Comparison of ENCODE assay signal across 28 cellular contexts in the genomic region with DNA sequence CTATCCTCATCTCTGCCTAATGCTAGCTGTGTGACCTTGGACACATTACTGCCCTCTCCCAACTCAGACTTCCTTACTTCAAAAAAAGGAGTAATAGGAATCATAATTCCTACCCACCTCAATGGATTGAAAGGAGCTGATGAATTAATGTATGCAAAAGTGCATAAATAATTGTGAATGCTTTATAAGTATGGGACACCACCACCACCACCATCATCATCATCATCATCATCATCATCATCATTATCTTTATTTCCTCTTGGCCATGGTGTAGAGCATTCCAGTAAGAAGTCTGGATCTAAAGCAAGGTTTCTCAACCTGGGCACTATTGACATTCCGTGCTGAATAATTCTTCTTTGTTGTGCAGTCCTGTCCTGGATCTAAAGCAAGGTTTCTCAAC.
"Had no signal": no experiment of that assay in that cellular context is flagged by ENCODE, and none has a peak within 500 bp of the region (broad histone marks: within the 10 kb centered on the region; RNA-seq: fewer than 3 reads in every experiment).

No MANE protein-coding gene starts in this region.

- ATAC-seq: effector memory CD8-positive, alpha-beta T cell; esophagus mucosa; foreskin keratinocyte; gastrocnemius medialis; gastroesophageal sphincter; heart left ventricle; heart right ventricle had no signal

- H3K27ac ChIP-seq: colonic mucosa, coronary artery, dorsolateral prefrontal cortex, epithelial cell of prostate, esophagus muscularis mucosa, esophagus squamous epithelium, foreskin keratinocyte, gastrocnemius medialis, gastroesophageal sphincter, heart left ventricle, heart right ventricle had no signal

- H3K9me3 ChIP-seq: colonic mucosa, esophagus muscularis mucosa, esophagus squamous epithelium, gastrocnemius medialis, gastroesophageal sphincter, heart left ventricle, heart right ventricle had no signal

- FAIRE-seq: colon, endometrium, endothelial cell of umbilical vein, frontal cortex had no signal

- H3K27me3 Mint-ChIP-seq: dendritic cell treated with granulocyte-macrophage colony-stimulating factor and Interleukin-4, amounts not matched to agents 40 ng/mL and 50 ng/mL, for 4 days had no signal

- H3K4me3 Mint-ChIP-seq: dendritic cell treated with granulocyte-macrophage colony-stimulating factor and Interleukin-4, amounts not matched to agents 40 ng/mL and 50 ng/mL, for 4 days; effector memory CD8-positive, alpha-beta T cell; endodermal cell had no signal

- H3K36me3 ChIP-seq: colonic mucosa, esophagus muscularis mucosa, esophagus squamous epithelium, gastrocnemius medialis, gastroesophageal sphincter, heart left ventricle, heart right ventricle had no signal

- H3K27me3 ChIP-seq: colonic mucosa, esophagus muscularis mucosa, esophagus squamous epithelium, gastrocnemius medialis, gastroesophageal sphincter, heart left ventricle had no signal

- H3K27ac Mint-ChIP-seq: dendritic cell treated with granulocyte-macrophage colony-stimulating factor and Interleukin-4, amounts not matched to agents 40 ng/mL and 50 ng/mL, for 4 days; effector memory CD8-positive, alpha-beta T cell; endodermal cell had no signal

- H3K4me1 ChIP-seq: colonic mucosa, foreskin keratinocyte, gastrocnemius medialis, heart left ventricle, heart right ventricle had no signal

- H3K4me3 ChIP-seq: colonic mucosa, coronary artery, dorsolateral prefrontal cortex, esophagus muscularis mucosa, esophagus squamous epithelium, gastrocnemius medialis, gastroesophageal sphincter, heart left ventricle, heart right ventricle had no signal

- DNase-seq: colonic mucosa; cortex of kidney; dermis blood vessel endothelial cell; dorsolateral prefrontal cortex; effector CD4-positive, alpha-beta T cell; effector CD8-positive, alpha-beta T cell; effector memory CD4-positive, alpha-beta T cell; effector memory CD8-positive, alpha-beta T cell; erythroblast; esophagus squamous epithelium; foreskin fibroblast; foreskin keratinocyte; foreskin melanocyte; gastrocnemius medialis; head of caudate nucleus; heart left ventricle; heart right ventricle had no signal

- H3K9me3 Mint-ChIP-seq: dendritic cell treated with granulocyte-macrophage colony-stimulating factor and Interleukin-4, amounts not matched to agents 40 ng/mL and 50 ng/mL, for 4 days had no signal
